10 cellular contexts compared by ENCODE assay signal in genomic region chr15:23546158-23546557, GRCh38. TPM values are rescaled to one million over a fixed set of nuclear protein-coding genes. Genes with fewer than 3 reads are reported as not detected.
"Had no signal": no experiment of that assay in that cellular context is flagged by ENCODE, and none has a peak within 500 bp of the region (broad histone marks: within the 10 kb centered on the region; RNA-seq: fewer than 3 reads in every experiment).

No MANE protein-coding gene starts in this region.

- H3K27ac ChIP-seq: GM23248, HL-60, KMS-11 had no signal

- FAIRE-seq: HepG2 had no signal

- H3K9me3 ChIP-seq: HAP-1 had no signal

- DNase-seq: GM23248, GOT3, H7, HFFc6, Karpas-422, KBM-7 had no signal

- H3K4me3 ChIP-seq: GM23248, HAP-1 had no signal

- H3K9ac ChIP-seq: GM23248, KMS-11 had no signal

- H3K4me1 ChIP-seq: HAP-1 had no signal

- H3K4me2 ChIP-seq: KMS-11 had no signal

- H3K36me3 ChIP-seq: HAP-1 had no signal

RNA-seq across cellular contexts. Expression of gene MKRN3, which starts 19.3 kb away (rescaled TPM):
- total RNA-seq: H7 had no signal
